In genomic region chr5:53799644-53800043, GRCh38 we compare ENCODE assay signal across 7 cellular contexts.
DNase-seq lines count a peak whose midpoint lies in the region; ATAC-seq, FAIRE-seq and TF ChIP-seq lines count a peak whose summit lies in the region.
"Not testable (repeated sequence)": the region's sequence is repeated elsewhere in the genome, so short reads cannot be mapped to it uniquely, and the experiment has no call there.

No MANE protein-coding gene starts in this region.

- H3K9me2 ChIP-seq in HCT116 (ENCODE audit: insufficient read depth) = not testable (repeated sequence)

- DNase-seq in Caco-2 (peak; percentile 42 to 60), NCI-H1417 (lab: John Stamatoyannopoulos, UW) (peak in 2 of 3 experiments; percentile 1 to 15), NCI-H69 (lab: John Stamatoyannopoulos, UW) (peak; percentile 88), RPMI8226 (peak; percentile 20), SIG-M5 treated with dmso at 0.1 percent for 504 hours (lab: John Stamatoyannopoulos, UW; ENCODE audit: unreplicated experiment) (peak; percentile 14), HepG2 (ENCODE audit: low spot score) (peak; percentile 9)
- not testable (repeated sequence) for DNase-seq in HCT116 (ENCODE audit: low read depth, low spot score)

- H3K9me3 ChIP-seq in Caco-2; HCT116 (ENCODE audit: control insufficient read depth in 1 of 2, insufficient read depth in 1 of 2, low read depth in 1 of 2, low read length in 2 of 2); HepG2 (ENCODE audit: low read length): not testable (repeated sequence)

- not testable (repeated sequence) for H3K27me3 ChIP-seq in Caco-2 (replicated peaks; ENCODE audit: control insufficient read depth, insufficient read depth, low read length); HepG2 (ENCODE audit: control insufficient read depth in 1 of 2, insufficient read depth in 2 of 2, low read length in 2 of 2)
- peaks cover 14% of the 10 kb centered on the region; the same call in 1 of the 2 replicates for H3K27me3 ChIP-seq in HCT116 (ENCODE audit: insufficient read depth, low read length)

- TF ChIP-seq CTCF in Caco-2 (IDR thresholded peaks at IDR 0.05; ENCODE audit: insufficient read depth in 1 of 2, low read depth in 1 of 2, low read length in 1 of 2, severe bottlenecking in 1 of 2, unreplicated experiment in 1 of 2); HCT116 (IDR thresholded peaks at IDR 0.05 in 2 of 3, conservative IDR thresholded peaks at IDR 0.05 in 1 of 3; ENCODE audit: borderline replicate concordance in 1 of 3, insufficient read depth in 1 of 3, low read depth in 2 of 3, low read length in 2 of 3); HepG2 (CRISPR knock-in tag; IDR thresholded peaks at IDR 0.05): not testable (repeated sequence)

- H2AFZ ChIP-seq in HCT116 (ENCODE audit: low read depth, low read length, poor library complexity, severe bottlenecking); HepG2 (ENCODE audit: low read length): not testable (repeated sequence)

- not testable (repeated sequence) for H3K36me3 ChIP-seq in Caco-2 (ENCODE audit: control insufficient read depth, insufficient read depth, low read length); HCT116 (ENCODE audit: control insufficient read depth in 1 of 2, insufficient read depth in 2 of 2, low read length in 2 of 2); HepG2 (replicated peaks in 1 of 2; ENCODE audit: control insufficient read depth in 1 of 2, insufficient read depth in 2 of 2, low read length in 2 of 2)

- not testable (repeated sequence) for H3K4me3 ChIP-seq in Caco-2 (ENCODE audit: low read depth, low read length); HCT116 (replicated peaks in 1 of 2; ENCODE audit: low read depth in 1 of 2, low read length in 2 of 2)
- H3K4me3 ChIP-seq in HepG2 (replicated peaks in 1 of 3; ENCODE audit: insufficient read depth in 1 of 3, low read depth in 2 of 3, low read length in 3 of 3) = 0 out of 6 replicates have a peak overlapping the region, but pooled peaks of 1 of the 3 experiments have one; percentile 16

- POLR2A ChIA-PET in Caco-2 (lab: Charles Lee); HCT116 (lab: Charles Lee); HepG2 (lab: Yijun Ruan, JAX): not testable (repeated sequence)

- not testable (repeated sequence) for H3K4me3 Mint-ChIP-seq in Caco-2 (ENCODE audit: unreplicated experiment)

- in situ Hi-C loops in HepG2 (cut with HindIII; ENCODE audit: extremely low pct_ligation_motif_present, low pct_unique_long_range_greater_than_20kb) = not testable (repeated sequence)

- intact Hi-C loops in Caco-2 (cut with micrococcal nuclease; ENCODE audit: unreplicated experiment); HCT116 (cut with micrococcal nuclease); HepG2 (cut with micrococcal nuclease; ENCODE audit: unreplicated experiment): not testable (repeated sequence)

- not testable (repeated sequence) for TF ChIP-seq POLR2A in HCT116 (IDR thresholded peaks at IDR 0.05; ENCODE audit: borderline replicate concordance, extremely low read depth, insufficient read depth, insufficient read length); HepG2 (IDR thresholded peaks at IDR 0.05; ENCODE audit: insufficient read depth in 1 of 2, low read depth in 2 of 2, low read length in 2 of 2)

- BruUV-seq in Caco-2 (replicated peaks; lab: Mats Ljungman, UMichigan); HCT116 (replicated peaks; lab: Mats Ljungman, UMichigan); HepG2 (replicated peaks; lab: Mats Ljungman, UMichigan): not testable (repeated sequence)

- not testable (repeated sequence) for H4K20me1 ChIP-seq in HCT116 (ENCODE audit: insufficient read depth); HepG2 (ENCODE audit: insufficient read depth, low read length)

- not testable (repeated sequence) for H3K4me2 ChIP-seq in HCT116 (ENCODE audit: low read length)
- H3K4me2 ChIP-seq in HepG2 (ENCODE audit: low read depth, low read length) = peak overlapping the region; percentile 51

- TF ChIP-seq RAD21 in HCT116 (IDR thresholded peaks at IDR 0.05; ENCODE audit: low read depth); HepG2 (CRISPR knock-in tag; IDR thresholded peaks at IDR 0.05): not testable (repeated sequence)

- not testable (repeated sequence) for TF ChIP-seq EP300 in HepG2 (IDR thresholded peaks at IDR 0.05; ENCODE audit: low read depth in 2 of 2, low read length in 2 of 2); HepG2 (CRISPR knock-in tag; IDR thresholded peaks at IDR 0.05; ENCODE audit: borderline replicate concordance)

- not testable (repeated sequence) for H3K9ac ChIP-seq in HCT116 (ENCODE audit: low read length); HepG2 (ENCODE audit: insufficient read depth, low read depth, low read length)

- not testable (repeated sequence) for H3K4me1 Mint-ChIP-seq in Caco-2 (ENCODE audit: low read depth, unreplicated experiment)

- RAD21 ChIA-PET in HCT116 (lab: Charles Lee; ENCODE audit: low non-redundant PET in 1 of 2, low total read pairs in 2 of 2, uncharacterized antibody in 2 of 2, unreplicated experiment in 2 of 2) = not testable (repeated sequence)

- not testable (repeated sequence) for H3K79me2 ChIP-seq in HCT116 (ENCODE audit: insufficient read depth, low read length); HepG2 (ENCODE audit: insufficient read depth, low read length)

- CTCF ChIA-PET in Caco-2 (lab: Charles Lee); HCT116 (lab: Charles Lee); HepG2 (lab: Yijun Ruan, JAX; ENCODE audit: low intra/inter-chr PET ratio, low total read pairs): not testable (repeated sequence)

- not testable (repeated sequence) for H3K27me3 Mint-ChIP-seq in Caco-2 (ENCODE audit: insufficient read depth, unreplicated experiment)

- FAIRE-seq in HepG2 (lab: Jason Lieb, UNC) = not testable (repeated sequence)

- H3K4me1 ChIP-seq in Caco-2; HCT116 (ENCODE audit: control insufficient read depth in 1 of 2, insufficient read depth in 2 of 2, low read length in 2 of 2); HepG2 (ENCODE audit: insufficient read depth, low read length): not testable (repeated sequence)

- H3K27ac ChIP-seq in HCT116 (ENCODE audit: low read depth, low read length); HepG2 (ENCODE audit: extremely low read length, insufficient read depth, low read length): not testable (repeated sequence)

- ATAC-seq in HCT116 = peak; percentile 54; the same call in 1 of the 2 replicates
- ATAC-seq in HepG2 = peak; percentile 58

- WGBS in HepG2 (ENCODE audit: low lambda C conversion rate) = 8% methylated on average over 5 of the region's 9 CpGs

- not testable (repeated sequence) for H3K9me3 Mint-ChIP-seq in Caco-2 (ENCODE audit: unreplicated experiment)

- H3K27ac Mint-ChIP-seq in Caco-2 (ENCODE audit: unreplicated experiment) = not testable (repeated sequence)

- H3K36me3 Mint-ChIP-seq in Caco-2 (ENCODE audit: insufficient read depth, unreplicated experiment) = not testable (repeated sequence)

TF ChIP-seq in HepG2, 621 proteins besides CTCF, POLR2A, EP300 and RAD21:
- TF ChIP-seq SETDB1 (CRISPR knock-in tag; IDR thresholded peaks at IDR 0.05; ENCODE audit: borderline replicate concordance) = 0 out of 2 replicates have a peak, but pooled peaks have one; percentile 32
